ENCODE assay signal across 8 cellular contexts in the genomic region with DNA sequence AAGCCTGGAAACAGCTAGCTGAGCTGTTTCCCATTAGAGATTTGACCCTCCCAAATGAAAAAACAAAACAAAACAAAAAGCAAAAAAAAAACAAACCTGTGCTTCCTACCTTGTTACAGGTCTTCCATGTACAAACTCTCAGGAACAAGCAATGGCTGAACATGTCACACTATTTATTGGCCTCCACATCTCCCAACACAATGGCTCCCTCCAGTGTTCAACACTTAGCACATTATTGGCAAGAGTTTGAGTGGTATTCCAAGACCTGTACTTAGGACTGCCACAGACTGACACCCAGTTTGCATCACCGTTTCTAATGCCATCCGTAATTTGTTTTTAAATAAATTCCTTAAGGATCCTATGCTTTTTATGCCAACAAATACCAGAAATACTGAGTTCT.
A peak's percentile ranks its signal among the peaks of the same experiment; 100 is the strongest.
DNase-seq lines count a peak whose midpoint lies in the region; ATAC-seq and TF ChIP-seq lines count a peak whose summit lies in the region.

No MANE protein-coding gene starts in this region.

- H3K9me2 ChIP-seq in MM.1S (replicated peaks; ENCODE audit: insufficient read depth, low read length) = no peaks in the 10 kb centered on the region

- TF ChIP-seq EP300 in stomach (IDR thresholded peaks at IDR 0.05) = no peak

- ATAC-seq in GM19351 (IDR thresholded peaks at IDR 0.05; ENCODE audit: unreplicated experiment) = peak; percentile 72

- in situ Hi-C loops in ACHN (cut with HindIII; ENCODE audit: low pct_ligation_motif_present, low pct_unique_long_range_greater_than_20kb, low sequenced_read_pairs) = no loop called here

- H3K79me2 ChIP-seq in MM.1S (ENCODE audit: low read length) = no peaks in the 10 kb centered on the region

- WGBS in stomach, 5 donors = 17 to 61% (median 41%) methylated on average over 2 of the region's 2 CpGs

- H3K9ac ChIP-seq in MM.1S (ENCODE audit: low read length) = no peak overlapping the region

- H2AFZ ChIP-seq in MM.1S (ENCODE audit: low read length) = no peak overlapping the region

- H3K9me3 ChIP-seq in MM.1S (replicated peaks; ENCODE audit: insufficient read depth, low read length) (no peaks in the 10 kb centered on the region), SJCRH30 (replicated peaks) (no peaks in the 10 kb centered on the region), stomach (no peaks in the 10 kb centered on the region)

- no peak overlapping the region for H3K4me2 ChIP-seq in MM.1S (ENCODE audit: low read depth, low read length)

- TF ChIP-seq CTCF in MM.1S (IDR thresholded peaks at IDR 0.05; ENCODE audit: low read length) (peak; percentile 39), stomach (IDR thresholded peaks at IDR 0.05) (peak in 2 of 7 experiments; percentile 12 to 30)

- H3K27ac ChIP-seq in MM.1S (ENCODE audit: low read length) = no peak overlapping the region
- no peak overlapping the region for H3K27ac ChIP-seq in SJCRH30
- no peak overlapping the region for H3K27ac ChIP-seq in stomach

- H3F3A ChIP-seq in MM.1S (ENCODE audit: insufficient read depth, low read length) = no peaks in the 10 kb centered on the region

- H4K20me1 ChIP-seq in MM.1S (ENCODE audit: insufficient read depth, low read length) = no peaks in the 10 kb centered on the region

- intact Hi-C loops in stomach (cut with DNase I; ENCODE audit: low total_unique reads) = no loop called here

- H3K4me1 ChIP-seq in MM.1S (ENCODE audit: low read length) (no peaks in the 10 kb centered on the region), SJCRH30 (no peaks in the 10 kb centered on the region), stomach (no peaks in the 10 kb centered on the region)

- DNase-seq in ACHN (peak; percentile 57), MM.1S (peak; percentile 41), SJCRH30 (peak; percentile 38 to 75), iPS DF 19.7 (ENCODE audit: low read depth, low spot score) (peak; percentile 33), stomach (no peak), NCI-H2029 treated with DMSO at 0.1 percent for 48 hours (lab: John Stamatoyannopoulos, UW) (no peak)
- DNase-seq in NK-92 treated with Interleukin-12 subunit alpha and Interleukin-12 subunit beta, amount 100 ng/mL, for 24 hours (lab: John Stamatoyannopoulos, UW) = no peak

- H3K36me3 ChIP-seq in MM.1S (replicated peaks; ENCODE audit: insufficient read depth, low read length) = no peaks in the 10 kb centered on the region
- H3K36me3 ChIP-seq in SJCRH30 = no peaks in the 10 kb centered on the region
- H3K36me3 ChIP-seq in stomach = no peaks in the 10 kb centered on the region

- no peak for TF ChIP-seq POLR2A in stomach (IDR thresholded peaks at IDR 0.05)

- H3K4me3 ChIP-seq in MM.1S (ENCODE audit: low read length) (no peak overlapping the region), SJCRH30 (no peak overlapping the region), stomach (no peak overlapping the region)

- no peaks in the 10 kb centered on the region for H3K27me3 ChIP-seq in MM.1S (replicated peaks; ENCODE audit: insufficient read depth, low read length)
- H3K27me3 ChIP-seq in SJCRH30 = no peaks in the 10 kb centered on the region
- no peaks in the 10 kb centered on the region for H3K27me3 ChIP-seq in stomach

Comparison
In these comparisons a context has a peak if more than half of its experiments do, and no peak if none do; other contexts are left out.
1. DNase-seq: peak in ACHN (single experiment), MM.1S (single experiment), SJCRH30 (2 of 2) and iPS DF 19.7 (single experiment); none in stomach (single experiment), NK-92 treated with Interleukin-12 subunit alpha and Interleukin-12 subunit beta, amount 100 ng/mL, for 24 hours (single experiment) and NCI-H2029 treated with DMSO at 0.1 percent for 48 hours (single experiment).